1 cellular context compared by ENCODE assay signal in genomic region chr11:75490221-75491181, GRCh38.
TF ChIP-seq lines count a peak whose summit lies in the region.

No MANE protein-coding gene starts in this region.

TF ChIP-seq in SK-N-SH, 30 proteins besides CTCF, POLR2A, EP300 and RAD21 (continued from another document):
- TF ChIP-seq SIN3A (IDR thresholded peaks at IDR 0.05; ENCODE audit: borderline replicate concordance, low read depth, low read length) = no peak
- no peak for TF ChIP-seq CHD2 (IDR thresholded peaks at IDR 0.05; ENCODE audit: low read length, partially characterized antibody)
